Comparison of ENCODE assay signal across 16 cellular contexts in the genomic region with DNA sequence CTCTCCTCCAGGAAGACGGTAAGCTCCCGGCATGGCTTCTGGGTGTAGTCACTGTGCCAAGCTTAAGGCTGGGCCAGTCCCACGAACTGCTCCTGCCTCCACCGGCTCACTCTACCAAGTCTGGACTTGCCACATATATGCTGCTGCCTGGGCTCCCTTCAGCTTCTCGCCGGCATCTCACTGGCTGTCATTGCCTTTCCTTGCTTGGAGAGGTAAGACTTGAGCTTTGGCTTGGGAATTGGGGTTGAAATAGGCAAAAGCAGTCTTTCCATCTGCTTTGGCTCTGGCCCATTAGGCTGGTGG.
DNase-seq lines count a peak whose midpoint lies in the region; ATAC-seq, FAIRE-seq and TF ChIP-seq lines count a peak whose summit lies in the region.
"Had no signal": no experiment of that assay in that cellular context is flagged by ENCODE, and none has a peak within 500 bp of the region (broad histone marks: within the 10 kb centered on the region; RNA-seq: fewer than 3 reads in every experiment).

No MANE protein-coding gene starts in this region.

- CTCF ChIA-PET in GM10248 (lab: Yijun Ruan, JAX), result interaction anchor here (0.6 to 2.6 kb wide), 3 partner anchors 9 to 160 kb away, joined by 3 to 13 read pairs (median 3); no protein-coding TSS in a partner anchor

- TF ChIP-seq CTCF in foreskin keratinocyte (conservative IDR thresholded peaks at IDR 0.05) (no peak), GM10248 (IDR thresholded peaks at IDR 0.05; ENCODE audit: control extremely low read depth, extremely low read depth, low read depth, missing control alignments) (no peak)

- H3K27me3 ChIP-seq in foreskin keratinocyte, result no peaks in the 10 kb centered on the region

- ATAC-seq in foreskin keratinocyte, result peak; percentile 54
- ATAC-seq: HCT116 had no signal

- FAIRE-seq in urothelium cell line (lab: Jason Lieb, UNC), result peak; percentile 37
- FAIRE-seq: A204.1, G401.6, GM12892, H54 had no signal

- DNase-seq in NCI-H446 treated with DMSO at 0.1 percent for 48 hours (lab: John Stamatoyannopoulos, UW) (peak; percentile 71), foreskin keratinocyte (peak in 1 of 2 donors; percentile 42), urothelium cell line (ENCODE audit: low spot score) (no peak), glomerular visceral epithelial cell (ENCODE audit: extremely low spot score) (no peak), LoVo (ENCODE audit: low spot score) (no peak), GM10248 (ENCODE audit: extremely low spot score) (no peak)
- DNase-seq: Calu3; CD4-positive, alpha-beta T cell; DMS153; DMS79 treated with DMSO at 0.1 percent for 48 hours had no signal

- no peaks in the 10 kb centered on the region for H3K4me1 ChIP-seq in foreskin keratinocyte

- peak overlapping the region; percentile 51 for H3K27ac ChIP-seq in cingulate gyrus (ENCODE audit: low read depth, low read length)
- no peak overlapping the region for H3K27ac ChIP-seq in foreskin keratinocyte

- POLR2A ChIA-PET in GM10248 (lab: Yijun Ruan, JAX), result no interaction called here
